In the genomic region with DNA sequence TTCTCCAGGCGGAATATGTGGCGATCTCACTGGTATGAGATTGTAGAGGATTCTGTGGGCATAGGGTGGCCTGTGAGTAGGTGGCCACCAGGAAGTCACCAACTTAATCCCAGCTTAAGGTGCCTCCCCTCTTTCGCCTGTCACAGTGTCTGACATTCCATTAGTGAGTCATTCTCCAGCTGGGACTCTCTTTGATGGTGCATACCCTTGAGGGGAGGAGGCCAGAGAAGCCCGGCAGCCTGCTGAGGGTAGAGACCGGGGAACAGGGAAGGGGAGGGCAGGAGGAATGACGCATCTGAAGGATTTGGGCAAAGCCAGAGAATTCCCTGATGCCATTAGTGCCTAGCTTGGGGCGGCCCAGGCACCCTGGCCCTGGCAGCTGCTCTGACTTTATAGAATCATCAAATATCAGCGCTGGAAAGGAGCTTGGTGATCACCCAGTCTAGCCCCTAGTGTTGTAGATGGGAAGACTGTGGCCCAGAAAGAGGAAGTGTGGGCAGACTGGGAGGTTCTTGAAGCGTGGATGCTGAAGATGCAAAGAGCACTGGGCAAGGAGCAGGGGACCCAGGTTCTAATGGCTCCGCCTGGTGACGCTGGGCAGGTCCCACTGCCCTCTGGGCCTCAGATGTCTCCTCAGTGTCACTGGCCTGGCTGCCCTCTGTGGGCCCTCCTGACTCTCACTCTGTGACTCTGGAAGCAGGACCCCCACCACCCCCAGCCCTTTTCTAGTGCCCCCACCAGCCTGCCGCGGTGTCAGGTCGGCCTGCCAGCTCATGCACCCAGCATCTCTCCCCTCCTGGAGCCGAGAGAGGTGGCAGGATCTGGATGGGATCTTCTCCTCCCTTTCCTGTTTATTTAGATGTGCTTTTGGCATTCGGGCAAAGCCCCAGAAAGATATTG, we compare ENCODE assay signal across 14 cellular contexts. TPM values are rescaled to one million over a fixed set of nuclear protein-coding genes. Genes with fewer than 3 reads are reported as not detected.
A peak's percentile ranks its signal among the peaks of the same experiment; 100 is the strongest.
DNase-seq lines count a peak whose midpoint lies in the region; ATAC-seq and TF ChIP-seq lines count a peak whose summit lies in the region.
"Had no signal": no experiment of that assay in that cellular context is flagged by ENCODE, and none has a peak within 500 bp of the region (broad histone marks: within the 10 kb centered on the region; RNA-seq: fewer than 3 reads in every experiment).

No MANE protein-coding gene starts in this region.

- H3K4me1 Mint-ChIP-seq in nephron, result peaks cover 23% of the 10 kb centered on the region
- peaks cover 8% of the 10 kb centered on the region for H3K4me1 Mint-ChIP-seq in activated T-cell treated with anti-CD3 and anti-CD28 coated beads, Interleukin-2, amount 50 U/mL, for 72 hours (ENCODE audit: low read depth)
- peaks cover 6% of the 10 kb centered on the region for H3K4me1 Mint-ChIP-seq in activated T-helper 1 cell treated with anti-CD3 and anti-CD28 coated beads, Interleukin-12 subunit alpha, Interleukin-12 subunit beta, Interleukin-2, Interleukin-4 antibody, amounts not matched to agents 30 ng/mL and 10 ng/mL and 1 ng/mL, durations not matched to agents 14 hours and 24 hours and 36 hours (ENCODE audit: low read depth)

- peak overlapping the region; percentile 41 to 64 (median 61) for H3K27ac Mint-ChIP-seq in nephron
- H3K27ac Mint-ChIP-seq in activated T-cell treated with anti-CD3 and anti-CD28 coated beads, Interleukin-2, amount 50 U/mL, for 72 hours, result no peak overlapping the region
- H3K27ac Mint-ChIP-seq in activated T-helper 1 cell treated with anti-CD3 and anti-CD28 coated beads, Interleukin-12 subunit alpha, Interleukin-12 subunit beta, Interleukin-2, Interleukin-4 antibody, amounts not matched to agents 30 ng/mL and 10 ng/mL and 1 ng/mL, durations not matched to agents 14 hours and 24 hours and 36 hours, result no peak overlapping the region
- H3K27ac Mint-ChIP-seq: activated B cell treated with CpG ODN at 0.5 μM for 24 hours; stimulated activated naive CD8-positive, alpha-beta T cell treated with anti-CD3 and anti-CD28 coated beads, Interleukin-15, Interleukin-2, amounts not matched to agents 100 ng/mL and 50 ng/mL, for 24 hours had no signal

- H3K4me3 Mint-ChIP-seq in nephron, result no peak overlapping the region
- H3K4me3 Mint-ChIP-seq in activated T-cell treated with anti-CD3 and anti-CD28 coated beads, Interleukin-2, amount 50 U/mL, for 72 hours, result no peak overlapping the region
- H3K4me3 Mint-ChIP-seq in activated T-helper 1 cell treated with anti-CD3 and anti-CD28 coated beads, Interleukin-12 subunit alpha, Interleukin-12 subunit beta, Interleukin-2, Interleukin-4 antibody, amounts not matched to agents 30 ng/mL and 10 ng/mL and 1 ng/mL, durations not matched to agents 14 hours and 24 hours and 36 hours, result no peak overlapping the region
- H3K4me3 Mint-ChIP-seq: activated B cell treated with CpG ODN at 0.5 μM for 24 hours; CD8-positive, alpha-beta memory T cell; stimulated activated naive CD8-positive, alpha-beta T cell treated with anti-CD3 and anti-CD28 coated beads, Interleukin-15, Interleukin-2, amounts not matched to agents 100 ng/mL and 50 ng/mL, for 24 hours had no signal

- peaks cover 13 to 44% (median 36%) of the 10 kb centered on the region in 10 experiments; a peak in 19 of 20 replicates for H3K4me1 ChIP-seq in BLaER1 treated with 17β-estradiol and CSF1 and Interleukin-3, amounts not matched to agents 10 nM and 100 nM
- no peaks in the 10 kb centered on the region; the same call in 1 of the 2 replicates for H3K4me1 ChIP-seq in PC-3 (ENCODE audit: insufficient read depth, low read length)
- H3K4me1 ChIP-seq: parathyroid adenoma had no signal

- TF ChIP-seq CTCF in PC-3 (conservative IDR thresholded peaks at IDR 0.05; ENCODE audit: low read depth, low read length), result no peak
- TF ChIP-seq CTCF in nephron (IDR thresholded peaks at IDR 0.05; ENCODE audit: unreplicated experiment in 3 of 3), result no peak

- H3F3A ChIP-seq in PC-3 (ENCODE audit: low read length, unreplicated experiment), result no peaks in the 10 kb centered on the region

- no peaks in the 10 kb centered on the region for H3K36me3 Mint-ChIP-seq in nephron (ENCODE audit: low read depth)
- no peaks in the 10 kb centered on the region for H3K36me3 Mint-ChIP-seq in activated T-cell treated with anti-CD3 and anti-CD28 coated beads, Interleukin-2, amount 50 U/mL, for 72 hours (ENCODE audit: insufficient read depth in 2 of 2)
- H3K36me3 Mint-ChIP-seq in activated T-helper 1 cell treated with anti-CD3 and anti-CD28 coated beads, Interleukin-12 subunit alpha, Interleukin-12 subunit beta, Interleukin-2, Interleukin-4 antibody, amounts not matched to agents 30 ng/mL and 10 ng/mL and 1 ng/mL, durations not matched to agents 14 hours and 24 hours and 36 hours (ENCODE audit: low read depth), result no peaks in the 10 kb centered on the region
- H3K36me3 Mint-ChIP-seq: CD8-positive, alpha-beta memory T cell had no signal

- no peaks in the 10 kb centered on the region for H3K9me2 ChIP-seq in PC-3 (replicated peaks; ENCODE audit: low read length)

- peak; percentile 60 for DNase-seq in PC-3
- DNase-seq in epidermal melanocyte (ENCODE audit: insufficient read length, low spot score), result peak; percentile 38
- DNase-seq in NCI-H1048 (lab: John Stamatoyannopoulos, UW), result no peak
- DNase-seq in activated T-cell treated with anti-CD3 and anti-CD28 coated beads, Interleukin-2, amount 50 U/mL, for 72 hours, result no peak
- no peak for DNase-seq in activated T-helper 1 cell treated with anti-CD3 and anti-CD28 coated beads, Interleukin-12 subunit alpha, Interleukin-12 subunit beta, Interleukin-2, Interleukin-4 antibody, amounts not matched to agents 30 ng/mL and 10 ng/mL and 1 ng/mL, durations not matched to agents 14 hours and 24 hours and 36 hours (ENCODE audit: low spot score)
- DNase-seq: activated B cell treated with CpG ODN at 0.5 μM for 24 hours; CD8-positive, alpha-beta memory T cell; effector CD8-positive, alpha-beta T cell; NCI-H1105 had no signal

- CTCF ChIA-PET in PC-3 (lab: Charles Lee), result no interaction called here

- H3K9ac ChIP-seq in BLaER1 treated with 17β-estradiol and CSF1 and Interleukin-3, amounts not matched to agents 10 nM and 100 nM, result no peak overlapping the region; a peak in 1 of 22 replicates
- H3K9ac ChIP-seq in PC-3 (ENCODE audit: low read length), result no peak overlapping the region
- H3K9ac ChIP-seq: parathyroid adenoma had no signal

- ATAC-seq in PC-3 (peak; percentile 85), HG02623 (IDR thresholded peaks at IDR 0.05; ENCODE audit: unreplicated experiment) (no peak)
- ATAC-seq in activated T-cell treated with anti-CD3 and anti-CD28 coated beads, Interleukin-2, amount 50 U/mL, for 72 hours (replicated peaks in 1 of 2), result no peak

- no peak overlapping the region for H3K4me3 ChIP-seq in BLaER1 treated with 17β-estradiol and CSF1 and Interleukin-3, amounts not matched to agents 10 nM and 100 nM
- H3K4me3 ChIP-seq in PC-3 (ENCODE audit: low read length), result no peak overlapping the region

- intact Hi-C loops in PC-3 (cut with micrococcal nuclease), result loop anchor here (5.0 kb wide), 1 partner anchor 49 kb away; no protein-coding TSS in a partner anchor
- intact Hi-C loops in activated T-helper 1 cell treated with anti-CD3 and anti-CD28 coated beads, Interleukin-12 subunit alpha, Interleukin-12 subunit beta, Interleukin-2, Interleukin-4 antibody, amounts not matched to agents 30 ng/mL and 10 ng/mL and 1 ng/mL, durations not matched to agents 14 hours and 24 hours and 36 hours (cut with micrococcal nuclease), result no loop called here

- no peak overlapping the region for H2AFZ ChIP-seq in PC-3 (ENCODE audit: low read length)
- H2AFZ ChIP-seq: parathyroid adenoma had no signal

- no peaks in the 10 kb centered on the region for H3K79me2 ChIP-seq in PC-3 (ENCODE audit: low read length)
- H3K79me2 ChIP-seq: parathyroid adenoma had no signal

- H3K9me3 ChIP-seq in BLaER1 treated with 17β-estradiol and CSF1 and Interleukin-3, amounts not matched to agents 10 nM and 100 nM (replicated peaks in 1 of 11), result no peaks in the 10 kb centered on the region
- no peaks in the 10 kb centered on the region for H3K9me3 ChIP-seq in PC-3 (ENCODE audit: low read length)

- H4K20me1 ChIP-seq in BLaER1 treated with 17β-estradiol and CSF1 and Interleukin-3, amounts not matched to agents 10 nM and 100 nM, result peaks cover 0 to 52% (median 20%) of the 10 kb centered on the region in 11 experiments; a peak in 13 of 22 replicates
- H4K20me1 ChIP-seq in PC-3 (ENCODE audit: low read length), result no peaks in the 10 kb centered on the region

- no peak overlapping the region for H3K27ac ChIP-seq in BLaER1 treated with 17β-estradiol and CSF1 and Interleukin-3, amounts not matched to agents 10 nM and 100 nM
- no peak overlapping the region for H3K27ac ChIP-seq in PC-3 (ENCODE audit: low read length)
- H3K27ac ChIP-seq: parathyroid adenoma had no signal

- peaks cover 0 to 9% (median 3%) of the 10 kb centered on the region in 11 experiments; a peak in 10 of 22 replicates for H3K27me3 ChIP-seq in BLaER1 treated with 17β-estradiol and CSF1 and Interleukin-3, amounts not matched to agents 10 nM and 100 nM
- H3K27me3 ChIP-seq in PC-3 (ENCODE audit: low read length), result no peaks in the 10 kb centered on the region

- no TSS peak for BruUV-seq in PC-3 (replicated peaks; lab: Mats Ljungman, UMichigan)

- H3K9me3 Mint-ChIP-seq in nephron, result no peaks in the 10 kb centered on the region
- H3K9me3 Mint-ChIP-seq in activated T-cell treated with anti-CD3 and anti-CD28 coated beads, Interleukin-2, amount 50 U/mL, for 72 hours, result no peaks in the 10 kb centered on the region
- H3K9me3 Mint-ChIP-seq in activated T-helper 1 cell treated with anti-CD3 and anti-CD28 coated beads, Interleukin-12 subunit alpha, Interleukin-12 subunit beta, Interleukin-2, Interleukin-4 antibody, amounts not matched to agents 30 ng/mL and 10 ng/mL and 1 ng/mL, durations not matched to agents 14 hours and 24 hours and 36 hours, result no peaks in the 10 kb centered on the region
- H3K9me3 Mint-ChIP-seq: activated B cell treated with CpG ODN at 0.5 μM for 24 hours; CD8-positive, alpha-beta memory T cell; stimulated activated naive CD8-positive, alpha-beta T cell treated with anti-CD3 and anti-CD28 coated beads, Interleukin-15, Interleukin-2, amounts not matched to agents 100 ng/mL and 50 ng/mL, for 24 hours had no signal

- no peaks in the 10 kb centered on the region for H3K36me3 ChIP-seq in BLaER1 treated with 17β-estradiol and CSF1 and Interleukin-3, amounts not matched to agents 10 nM and 100 nM
- H3K36me3 ChIP-seq in PC-3 (ENCODE audit: low read depth, low read length), result no peaks in the 10 kb centered on the region

- H3K27me3 Mint-ChIP-seq in nephron (ENCODE audit: low read depth), result no peaks in the 10 kb centered on the region
- peaks cover 15% of the 10 kb centered on the region for H3K27me3 Mint-ChIP-seq in activated T-cell treated with anti-CD3 and anti-CD28 coated beads, Interleukin-2, amount 50 U/mL, for 72 hours (ENCODE audit: low read depth)
- H3K27me3 Mint-ChIP-seq in activated T-helper 1 cell treated with anti-CD3 and anti-CD28 coated beads, Interleukin-12 subunit alpha, Interleukin-12 subunit beta, Interleukin-2, Interleukin-4 antibody, amounts not matched to agents 30 ng/mL and 10 ng/mL and 1 ng/mL, durations not matched to agents 14 hours and 24 hours and 36 hours (ENCODE audit: insufficient read depth), result peaks cover 21% of the 10 kb centered on the region

- POLR2A ChIA-PET in PC-3 (lab: Charles Lee; ENCODE audit: unreplicated experiment), result interaction anchor here (0.5 kb wide), 1 partner anchor 452 kb away, joined by 7 read pairs; no protein-coding TSS in a partner anchor

- peak overlapping the region; percentile 30 to 52 (median 38); a peak in 20 of 22 replicates for H3K4me2 ChIP-seq in BLaER1 treated with 17β-estradiol and CSF1 and Interleukin-3, amounts not matched to agents 10 nM and 100 nM
- H3K4me2 ChIP-seq in PC-3 (ENCODE audit: low read length), result no peak overlapping the region

RNA-seq across cellular contexts. Expression of gene DAB2IP, which starts 41.4 kb away (rescaled TPM):
- 15.2 and 17.6 TPM in 2 replicates for total RNA-seq in PC-3 (2014; rRNA removed)
- under 1 TPM; 0.35 to 0.74 TPM for total RNA-seq in activated T-cell treated with anti-CD3 and anti-CD28 coated beads, Interleukin-2, amount 50 U/mL, for 72 hours
- 0.05 TPM in 1 of 2 replicates, not detected in the other for total RNA-seq in activated T-helper 1 cell treated with anti-CD3 and anti-CD28 coated beads, Interleukin-12 subunit alpha, Interleukin-12 subunit beta, Interleukin-2, Interleukin-4 antibody, amounts not matched to agents 30 ng/mL and 10 ng/mL and 1 ng/mL, durations not matched to agents 14 hours and 24 hours and 36 hours

Comparison
In these comparisons a context has a peak if more than half of its experiments do, and no peak if none do; other contexts are left out.
1. DNase-seq: peak in PC-3 (single experiment) and epidermal melanocyte (single experiment); none in NCI-H1048 (single experiment), activated T-cell treated with anti-CD3 and anti-CD28 coated beads, Interleukin-2, amount 50 U/mL, for 72 hours (0 of 2) and activated T-helper 1 cell treated with anti-CD3 and anti-CD28 coated beads, Interleukin-12 subunit alpha, Interleukin-12 subunit beta, Interleukin-2, Interleukin-4 antibody, amounts not matched to agents 30 ng/mL and 10 ng/mL and 1 ng/mL, durations not matched to agents 14 hours and 24 hours and 36 hours (single experiment).
2. H3K27ac Mint-ChIP-seq: peak in nephron (3 of 3); none in activated T-cell treated with anti-CD3 and anti-CD28 coated beads, Interleukin-2, amount 50 U/mL, for 72 hours (single experiment) and activated T-helper 1 cell treated with anti-CD3 and anti-CD28 coated beads, Interleukin-12 subunit alpha, Interleukin-12 subunit beta, Interleukin-2, Interleukin-4 antibody, amounts not matched to agents 30 ng/mL and 10 ng/mL and 1 ng/mL, durations not matched to agents 14 hours and 24 hours and 36 hours (single experiment).